ENCODE assay signal across 1 cellular context in the genomic region with DNA sequence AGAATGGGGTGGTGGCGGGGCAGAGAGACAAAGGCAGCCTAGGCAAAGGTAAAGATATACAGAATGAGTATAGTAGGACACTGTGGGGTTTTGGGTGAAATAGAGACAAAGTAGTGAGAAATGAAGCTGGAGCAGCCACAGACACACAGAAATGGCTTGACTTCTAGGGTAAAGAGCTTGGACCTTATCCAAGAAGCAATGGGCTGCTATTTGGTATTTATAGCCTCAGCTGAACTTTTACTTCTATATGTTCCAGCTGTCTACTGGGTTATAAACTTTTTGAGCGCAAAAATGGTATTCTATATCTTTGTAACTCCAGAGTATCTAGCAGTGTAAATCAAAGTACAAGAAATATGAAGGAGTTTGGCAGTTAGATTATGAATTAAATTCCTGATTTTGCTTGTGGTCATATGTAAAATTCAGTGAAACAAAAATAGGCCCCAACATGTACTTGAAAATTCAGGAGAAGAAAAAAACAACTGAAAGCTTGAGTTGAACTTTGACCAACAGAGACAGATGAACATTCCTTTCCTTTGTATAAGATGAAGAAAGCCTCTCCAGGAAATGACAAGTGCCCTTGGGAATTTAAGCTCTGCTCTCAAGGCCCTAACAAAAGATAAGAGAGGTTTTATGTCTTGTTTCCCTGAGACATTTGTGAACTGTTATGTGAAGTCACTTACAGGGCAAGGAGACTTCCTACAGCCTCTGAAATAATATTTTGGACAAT.
TF ChIP-seq lines count a peak whose summit lies in the region.

No MANE protein-coding gene starts in this region.

TF ChIP-seq in SK-N-SH treated with all-trans-retinoic acid at 6 μM for 48 hours, 23 proteins besides CTCF, POLR2A, EP300 and RAD21 (continued from another document):
- TF ChIP-seq, protein P1, sequence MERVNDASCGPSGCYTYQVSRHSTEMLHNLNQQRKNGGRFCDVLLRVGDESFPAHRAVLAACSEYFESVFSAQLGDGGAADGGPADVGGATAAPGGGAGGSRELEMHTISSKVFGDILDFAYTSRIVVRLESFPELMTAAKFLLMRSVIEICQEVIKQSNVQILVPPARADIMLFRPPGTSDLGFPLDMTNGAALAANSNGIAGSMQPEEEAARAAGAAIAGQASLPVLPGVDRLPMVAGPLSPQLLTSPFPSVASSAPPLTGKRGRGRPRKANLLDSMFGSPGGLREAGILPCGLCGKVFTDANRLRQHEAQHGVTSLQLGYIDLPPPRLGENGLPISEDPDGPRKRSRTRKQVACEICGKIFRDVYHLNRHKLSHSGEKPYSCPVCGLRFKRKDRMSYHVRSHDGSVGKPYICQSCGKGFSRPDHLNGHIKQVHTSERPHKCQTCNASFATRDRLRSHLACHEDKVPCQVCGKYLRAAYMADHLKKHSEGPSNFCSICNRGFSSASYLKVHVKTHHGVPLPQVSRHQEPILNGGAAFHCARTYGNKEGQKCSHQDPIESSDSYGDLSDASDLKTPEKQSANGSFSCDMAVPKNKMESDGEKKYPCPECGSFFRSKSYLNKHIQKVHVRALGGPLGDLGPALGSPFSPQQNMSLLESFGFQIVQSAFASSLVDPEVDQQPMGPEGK (CRISPR knock-in tag; IDR thresholded peaks at IDR 0.05; ENCODE audit: borderline replicate concordance), result peak; percentile 16; the same call in 1 of the 2 replicates
- TF ChIP-seq TCF4 (CRISPR knock-in tag; IDR thresholded peaks at IDR 0.05; ENCODE audit: borderline replicate concordance) (no peak), CSDC2 (CRISPR knock-in tag; IDR thresholded peaks at IDR 0.05) (0 out of 2 replicates have a peak, but pooled peaks have one; percentile 9), ZNF565 (CRISPR knock-in tag; conservative IDR thresholded peaks at IDR 0.05; ENCODE audit: low read depth) (no peak), ZFP30 (CRISPR knock-in tag; IDR thresholded peaks at IDR 0.05) (no peak), TOX (CRISPR knock-in tag; IDR thresholded peaks at IDR 0.05; ENCODE audit: borderline replicate concordance) (no peak), RARB (CRISPR knock-in tag; IDR thresholded peaks at IDR 0.05) (0 out of 2 replicates have a peak, but pooled peaks have one; percentile 9), ZNF8 (CRISPR knock-in tag; IDR thresholded peaks at IDR 0.05) (no peak), PPARA (CRISPR knock-in tag; IDR thresholded peaks at IDR 0.05; ENCODE audit: borderline replicate concordance) (no peak), OSR1 (CRISPR knock-in tag; IDR thresholded peaks at IDR 0.05) (no peak), ESRRG (CRISPR knock-in tag; IDR thresholded peaks at IDR 0.05) (no peak), ISL1 (CRISPR knock-in tag; IDR thresholded peaks at IDR 0.05) (0 out of 2 replicates have a peak, but pooled peaks have one; percentile 58), ZFP3 (CRISPR knock-in tag; IDR thresholded peaks at IDR 0.05) (no peak), SNAI2 (CRISPR knock-in tag; IDR thresholded peaks at IDR 0.05) (no peak), ZC3H10 (CRISPR knock-in tag; IDR thresholded peaks at IDR 0.05) (no peak), ARNTL (CRISPR knock-in tag; IDR thresholded peaks at IDR 0.05; ENCODE audit: borderline replicate concordance, low read depth) (no peak)
- TF ChIP-seq, protein P2, sequence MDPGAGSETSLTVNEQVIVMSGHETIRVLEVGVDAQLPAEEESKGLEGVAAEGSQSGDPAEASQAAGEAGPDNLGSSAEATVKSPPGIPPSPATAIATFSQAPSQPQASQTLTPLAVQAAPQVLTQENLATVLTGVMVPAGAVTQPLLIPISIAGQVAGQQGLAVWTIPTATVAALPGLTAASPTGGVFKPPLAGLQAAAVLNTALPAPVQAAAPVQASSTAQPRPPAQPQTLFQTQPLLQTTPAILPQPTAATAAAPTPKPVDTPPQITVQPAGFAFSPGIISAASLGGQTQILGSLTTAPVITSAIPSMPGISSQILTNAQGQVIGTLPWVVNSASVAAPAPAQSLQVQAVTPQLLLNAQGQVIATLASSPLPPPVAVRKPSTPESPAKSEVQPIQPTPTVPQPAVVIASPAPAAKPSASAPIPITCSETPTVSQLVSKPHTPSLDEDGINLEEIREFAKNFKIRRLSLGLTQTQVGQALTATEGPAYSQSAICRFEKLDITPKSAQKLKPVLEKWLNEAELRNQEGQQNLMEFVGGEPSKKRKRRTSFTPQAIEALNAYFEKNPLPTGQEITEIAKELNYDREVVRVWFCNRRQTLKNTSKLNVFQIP (CRISPR knock-in tag; IDR thresholded peaks at IDR 0.05; ENCODE audit: borderline replicate concordance, low read depth), result no peak
- TF ChIP-seq, protein P3, sequence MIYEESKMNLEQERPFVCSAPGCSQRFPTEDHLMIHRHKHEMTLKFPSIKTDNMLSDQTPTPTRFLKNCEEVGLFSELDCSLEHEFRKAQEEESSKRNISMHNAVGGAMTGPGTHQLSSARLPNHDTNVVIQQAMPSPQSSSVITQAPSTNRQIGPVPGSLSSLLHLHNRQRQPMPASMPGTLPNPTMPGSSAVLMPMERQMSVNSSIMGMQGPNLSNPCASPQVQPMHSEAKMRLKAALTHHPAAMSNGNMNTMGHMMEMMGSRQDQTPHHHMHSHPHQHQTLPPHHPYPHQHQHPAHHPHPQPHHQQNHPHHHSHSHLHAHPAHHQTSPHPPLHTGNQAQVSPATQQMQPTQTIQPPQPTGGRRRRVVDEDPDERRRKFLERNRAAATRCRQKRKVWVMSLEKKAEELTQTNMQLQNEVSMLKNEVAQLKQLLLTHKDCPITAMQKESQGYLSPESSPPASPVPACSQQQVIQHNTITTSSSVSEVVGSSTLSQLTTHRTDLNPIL (CRISPR knock-in tag; IDR thresholded peaks at IDR 0.05; ENCODE audit: low read depth), result no peak
